8 cellular contexts compared by ENCODE assay signal in the genomic region with DNA sequence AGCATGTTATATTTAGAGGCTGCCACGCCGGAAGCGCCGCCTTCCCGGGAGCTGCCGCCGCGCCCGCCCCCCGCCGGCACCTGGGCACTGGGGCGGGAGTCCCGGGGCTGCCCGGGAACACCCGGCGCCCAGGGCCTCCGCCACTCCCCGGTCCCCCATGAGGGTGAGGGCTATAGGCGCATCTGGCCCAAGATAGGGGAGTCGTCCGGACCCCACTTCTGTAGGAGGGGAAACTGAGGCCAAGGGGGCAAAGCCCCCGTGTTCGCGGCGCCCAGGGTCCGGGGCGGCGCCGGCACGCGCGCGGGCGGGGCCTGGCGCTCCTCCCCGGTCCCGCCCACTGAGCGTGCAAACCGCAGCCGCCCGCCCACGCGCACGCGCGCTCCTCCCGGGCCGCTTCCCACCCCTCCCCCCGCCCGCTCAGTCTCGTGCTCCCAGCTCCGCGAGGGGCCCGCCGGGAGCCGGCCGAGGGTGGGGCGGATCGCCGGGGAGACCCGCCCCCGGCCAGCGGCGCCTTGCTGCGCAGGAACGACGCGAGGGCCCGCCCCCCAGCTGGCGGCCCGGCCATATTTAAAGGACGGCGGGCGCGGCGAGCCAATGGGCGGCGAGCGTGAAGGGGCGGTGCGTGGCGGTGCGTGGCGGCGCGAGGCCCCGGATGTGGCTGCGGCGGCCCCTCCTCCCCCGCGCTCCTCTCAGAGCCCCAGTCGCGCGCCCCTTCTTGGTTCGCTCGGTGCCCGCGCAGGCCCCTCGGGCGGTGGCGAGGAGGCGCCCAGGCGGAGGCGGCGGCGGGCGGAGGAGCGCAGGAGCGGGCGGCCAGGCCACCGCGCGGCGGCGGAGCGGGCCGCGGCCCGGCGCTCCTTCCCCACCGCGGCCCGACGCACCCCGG.
DNase-seq lines count a peak whose midpoint lies in the region; ATAC-seq and TF ChIP-seq lines count a peak whose summit lies in the region.

A gene (plus strand): TSS at position 700 of the 883 bp plus-strand sequence. CDS start 192 bp downstream, outside the sequence.

- DNase-seq in AG09319 (ENCODE audit: extremely low read depth, low read depth) (peak; percentile 94), NCI-H446 (lab: John Stamatoyannopoulos, UW) (peak; percentile 98 to 99), iris pigment epithelial cell (ENCODE audit: low read depth) (peak; percentile 97)
- DNase-seq in activated CD4-positive, CD25-positive, alpha-beta regulatory T cell treated with anti-CD3 and anti-CD28 coated beads, Interleukin-2, amount 50 U/mL, for 16 hours (ENCODE audit: low read depth, low spot score), result peak; percentile 90
- peak; percentile 97 for DNase-seq in central memory CD4-positive, alpha-beta T cell
- peak; percentile 93 to 95 for DNase-seq in stimulated activated CD4-positive, alpha-beta T cell treated with anti-CD3 and anti-CD28 coated beads, Interleukin-12 subunit alpha, Interleukin-12 subunit beta, amount 100 ng/mL, for 24 hours (ENCODE audit: low read depth in 2 of 2)

- TF ChIP-seq CTCF in AG09319 (IDR thresholded peaks at IDR 0.05; ENCODE audit: low read depth, low read length), result no peak

- ATAC-seq in GM19035 (IDR thresholded peaks at IDR 0.05; ENCODE audit: unreplicated experiment), result peak; percentile 76
- peak; percentile 81 for ATAC-seq in HG03342 (IDR thresholded peaks at IDR 0.05; ENCODE audit: unreplicated experiment)

Comparison
In these comparisons a context has a peak if more than half of its experiments do, and no peak if none do; other contexts are left out.
1. Peak in every context shown above with its lines: DNase-seq and ATAC-seq.